8 cellular contexts compared by ENCODE assay signal in genomic region chr2:231677632-231678104, GRCh38. TPM values are rescaled to one million over a fixed set of nuclear protein-coding genes. Genes with fewer than 3 reads are reported as not detected.
DNase-seq lines count a peak whose midpoint lies in the region; ATAC-seq and TF ChIP-seq lines count a peak whose summit lies in the region.

No MANE protein-coding gene starts in this region.

- H3K9ac ChIP-seq in BLaER1 treated with 17β-estradiol and CSF1 and Interleukin-3, amounts not matched to agents 10 nM and 100 nM = peak overlapping the region in 6 of 11 experiments; percentile 11 to 48 (median 44); a peak in 8 of 22 replicates
- no peak overlapping the region for H3K9ac ChIP-seq in liver (ENCODE audit: low read depth in 1 of 2, low read length in 2 of 2)

- H3K27me3 ChIP-seq in BLaER1 treated with 17β-estradiol and CSF1 and Interleukin-3, amounts not matched to agents 10 nM and 100 nM = no peaks in the 10 kb centered on the region
- H3K27me3 ChIP-seq in liver (ENCODE audit: control insufficient read depth in 4 of 4, insufficient read depth in 4 of 4, low read length in 3 of 4) = no peaks in the 10 kb centered on the region

- CTCF ChIA-PET in HEK293T (lab: Yijun Ruan, JAX) = interaction anchor here (0.6 to 6.9 kb wide), 22 partner anchors 11 to 124 kb away, joined by 3 to 136 read pairs (median 4); no protein-coding TSS in a partner anchor
- CTCF ChIA-PET in activated CD4-positive, alpha-beta T cell treated with anti-CD3 and anti-CD28 coated beads for 36 hours (lab: Charles Lee) = interaction anchor here (0.5 to 8.0 kb wide), 45 partner anchors 9 to 1680 kb away, joined by 3 to 260 read pairs (median 4); partner anchors contain the start of genes PDE6D and PTMA

- peaks cover 10% of the 10 kb centered on the region for H3K4me1 Mint-ChIP-seq in activated CD4-positive, alpha-beta T cell treated with anti-CD3 and anti-CD28 coated beads for 36 hours
- peaks cover 18% of the 10 kb centered on the region for H3K4me1 Mint-ChIP-seq in chondrocyte (ENCODE audit: low read depth)

- H3K4me2 ChIP-seq in BLaER1 treated with 17β-estradiol and CSF1 and Interleukin-3, amounts not matched to agents 10 nM and 100 nM = peak overlapping the region in 10 of 11 experiments; percentile 21 to 98 (median 51); a peak in 16 of 22 replicates

- POLR2A ChIA-PET in HEK293T (lab: Yijun Ruan, JAX) = interaction anchor here (1.0 to 6.6 kb wide), 5 partner anchors 12 to 64 kb away, joined by 3 to 65 read pairs (median 11); partner anchors contain the start of gene PTMA
- POLR2A ChIA-PET in activated CD4-positive, alpha-beta T cell treated with anti-CD3 and anti-CD28 coated beads for 36 hours (lab: Charles Lee) = interaction anchor here (0.6 to 4.6 kb wide), 6 partner anchors 31 to 66 kb away, joined by 3 to 42 read pairs (median 6); no protein-coding TSS in a partner anchor

- peaks cover 79 to 97% (median 84%) of the 10 kb centered on the region in 10 experiments for H3K4me1 ChIP-seq in BLaER1 treated with 17β-estradiol and CSF1 and Interleukin-3, amounts not matched to agents 10 nM and 100 nM
- peaks cover 6 to 27% (median 16%) of the 10 kb centered on the region in 4 donors for H3K4me1 ChIP-seq in liver (ENCODE audit: control insufficient read depth in 4 of 4, insufficient read depth in 4 of 4, low read length in 3 of 4)

- peak overlapping the region in 8 of 11 experiments; percentile 16 to 94 (median 41); a peak in 14 of 22 replicates for H3K27ac ChIP-seq in BLaER1 treated with 17β-estradiol and CSF1 and Interleukin-3, amounts not matched to agents 10 nM and 100 nM
- H3K27ac ChIP-seq in liver (ENCODE audit: low read depth in 1 of 2, low read length in 2 of 2) = no peak overlapping the region

- no peaks in the 10 kb centered on the region for H3K36me3 ChIP-seq in BLaER1 treated with 17β-estradiol and CSF1 and Interleukin-3, amounts not matched to agents 10 nM and 100 nM
- no peaks in the 10 kb centered on the region for H3K36me3 ChIP-seq in liver (ENCODE audit: control insufficient read depth in 4 of 4, insufficient read depth in 3 of 4, low read depth in 1 of 4, low read length in 3 of 4)

- no peaks in the 10 kb centered on the region; a peak in 1 of 22 replicates for H4K20me1 ChIP-seq in BLaER1 treated with 17β-estradiol and CSF1 and Interleukin-3, amounts not matched to agents 10 nM and 100 nM

- peak; percentile 97 to 98 for TF ChIP-seq RAD21 in liver (IDR thresholded peaks at IDR 0.05)

- H3K36me3 Mint-ChIP-seq in activated CD4-positive, alpha-beta T cell treated with anti-CD3 and anti-CD28 coated beads for 36 hours (ENCODE audit: low read depth) = no peaks in the 10 kb centered on the region
- H3K36me3 Mint-ChIP-seq in chondrocyte (ENCODE audit: low read depth) = no peaks in the 10 kb centered on the region

- peak; percentile 75 for ATAC-seq in activated CD4-positive, alpha-beta T cell treated with anti-CD3 and anti-CD28 coated beads for 36 hours
- no peak for ATAC-seq in HG03442 (IDR thresholded peaks at IDR 0.05; ENCODE audit: unreplicated experiment)

- H3K4me3 Mint-ChIP-seq in activated CD4-positive, alpha-beta T cell treated with anti-CD3 and anti-CD28 coated beads for 36 hours = no peak overlapping the region
- H3K4me3 Mint-ChIP-seq in chondrocyte (ENCODE audit: unreplicated experiment) = no peak overlapping the region

- H3K4me3 ChIP-seq in BLaER1 treated with 17β-estradiol and CSF1 and Interleukin-3, amounts not matched to agents 10 nM and 100 nM = no peak overlapping the region
- H3K4me3 ChIP-seq in liver (ENCODE audit: low read depth in 1 of 3, low read length in 3 of 3) = no peak overlapping the region

- DNase-seq in HEK293T (ENCODE audit: extremely low spot score) = peak; percentile 63
- DNase-seq in NCI-H524 treated with DMSO at 0.1 percent for 48 hours (lab: John Stamatoyannopoulos, UW) = peak; percentile 20
- peak; percentile 90 for DNase-seq in activated CD4-positive, alpha-beta T cell treated with anti-CD3 and anti-CD28 coated beads for 36 hours
- DNase-seq in chondrocyte (ENCODE audit: low spot score) = no peak
- DNase-seq in stimulated activated CD4-positive, alpha-beta T cell treated with anti-CD3 and anti-CD28 coated beads, TNF-alpha, amount 100 ng/mL, for 48 hours (ENCODE audit: low read depth in 3 of 3) = peak; percentile 64 to 73 (median 69)

- peak; percentile 88 for TF ChIP-seq CTCF in chondrocyte (IDR thresholded peaks at IDR 0.05)
- peak; percentile 100 for TF ChIP-seq CTCF in liver (IDR thresholded peaks at IDR 0.05; ENCODE audit: low read depth, low read length, missing input control)

- H3K27me3 Mint-ChIP-seq in activated CD4-positive, alpha-beta T cell treated with anti-CD3 and anti-CD28 coated beads for 36 hours = peaks cover 14% of the 10 kb centered on the region
- H3K27me3 Mint-ChIP-seq in chondrocyte (ENCODE audit: low read depth) = no peaks in the 10 kb centered on the region

- intact Hi-C loops in activated CD4-positive, alpha-beta T cell treated with anti-CD3 and anti-CD28 coated beads for 36 hours (cut with DNase I, micrococcal nuclease) = loop anchor here (1.0 to 2.0 kb wide), 3 partner anchors 38 to 114 kb away; partner anchors contain the start of gene PDE6D (in 1 of the 2)

- no peaks in the 10 kb centered on the region for H3K9me3 Mint-ChIP-seq in activated CD4-positive, alpha-beta T cell treated with anti-CD3 and anti-CD28 coated beads for 36 hours (ENCODE audit: low read depth)
- no peaks in the 10 kb centered on the region for H3K9me3 Mint-ChIP-seq in chondrocyte (ENCODE audit: low read depth)

- 2% methylated on average over 8 of the region's 8 CpGs for WGBS in liver

- H3K27ac Mint-ChIP-seq in activated CD4-positive, alpha-beta T cell treated with anti-CD3 and anti-CD28 coated beads for 36 hours = no peak overlapping the region
- H3K27ac Mint-ChIP-seq in chondrocyte (ENCODE audit: unreplicated experiment) = peak overlapping the region; percentile 65

- no peaks in the 10 kb centered on the region for H3K9me3 ChIP-seq in BLaER1 treated with 17β-estradiol and CSF1 and Interleukin-3, amounts not matched to agents 10 nM and 100 nM (replicated peaks in 1 of 11)
- H3K9me3 ChIP-seq in liver (ENCODE audit: control insufficient read depth in 4 of 4, low read length in 3 of 4) = no peaks in the 10 kb centered on the region

TF ChIP-seq in HEK293T, 16 proteins besides CTCF, POLR2A, EP300 and RAD21:
- no peak for TF ChIP-seq ARNT (IDR thresholded peaks at IDR 0.05)
- no peak for TF ChIP-seq PKNOX1 (IDR thresholded peaks at IDR 0.05)
- no peak for TF ChIP-seq SUZ12 (IDR thresholded peaks at IDR 0.05)
- TF ChIP-seq BHLHE40 (IDR thresholded peaks at IDR 0.05; ENCODE audit: borderline replicate concordance) = no peak
- no peak for TF ChIP-seq FOXK2 (IDR thresholded peaks at IDR 0.05)
- no peak for TF ChIP-seq NFRKB (IDR thresholded peaks at IDR 0.05)
- TF ChIP-seq TARDBP (IDR thresholded peaks at IDR 0.05) = no peak
- no peak for TF ChIP-seq FOXM1 (IDR thresholded peaks at IDR 0.05; ENCODE audit: borderline replicate concordance)
- no peak for TF ChIP-seq CTBP1 (IDR thresholded peaks at IDR 0.05; ENCODE audit: borderline replicate concordance)
- no peak; the same call in 1 of the 2 replicates for TF ChIP-seq ZNF384 (IDR thresholded peaks at IDR 0.05)
- no peak for TF ChIP-seq L3MBTL2 (conservative IDR thresholded peaks at IDR 0.05)
- no peak for TF ChIP-seq SP1 (IDR thresholded peaks at IDR 0.05)
- no peak for TF ChIP-seq FOXA1 (IDR thresholded peaks at IDR 0.05)
- no peak for TF ChIP-seq LEF1 (IDR thresholded peaks at IDR 0.05; ENCODE audit: borderline replicate concordance)
- TF ChIP-seq ELF4 (IDR thresholded peaks at IDR 0.05) = no peak
- no peak for TF ChIP-seq HDGF (IDR thresholded peaks at IDR 0.05; ENCODE audit: borderline replicate concordance)

TF ChIP-seq in liver, 16 proteins besides CTCF, POLR2A, EP300 and RAD21:
- peak in 1 of 2 donors; percentile 8 for TF ChIP-seq RXRA (IDR thresholded peaks at IDR 0.05)
- no peak for TF ChIP-seq ZBTB33 (IDR thresholded peaks at IDR 0.05)

RNA-seq across cellular contexts. Expression of gene PTMA, which starts 30.7 kb away (rescaled TPM):
- total RNA-seq in activated CD4-positive, alpha-beta T cell treated with anti-CD3 and anti-CD28 coated beads for 36 hours = 1,000 to 10,000 TPM; 2,106 to 2,969 TPM
- total RNA-seq in chondrocyte (391 to 435 TPM (median 409 TPM) in 3 replicates), liver (100 to 1,000 TPM; 201 to 422 TPM)
- 100 to 1,000 TPM; 310 to 523 TPM for polyA plus RNA-seq in liver

Comparison
In these comparisons a context has a peak if more than half of its experiments do, and no peak if none do; other contexts are left out.
1. H3K27ac ChIP-seq: peak in BLaER1 treated with 17β-estradiol and CSF1 and Interleukin-3, amounts not matched to agents 10 nM and 100 nM (8 of 11); none in liver (0 of 2).
2. H3K9ac ChIP-seq: peak in BLaER1 treated with 17β-estradiol and CSF1 and Interleukin-3, amounts not matched to agents 10 nM and 100 nM (6 of 11); none in liver (0 of 2).